ENCODE assay signal across 28 cellular contexts in genomic region chr11:115247404-115247803, GRCh38.
DNase-seq lines count a peak whose midpoint lies in the region; ATAC-seq and TF ChIP-seq lines count a peak whose summit lies in the region.
"Had no signal": no experiment of that assay in that cellular context is flagged by ENCODE, and none has a peak within 500 bp of the region (broad histone marks: within the 10 kb centered on the region; RNA-seq: fewer than 3 reads in every experiment).

No MANE protein-coding gene starts in this region.

- no peak overlapping the region for H3K18ac ChIP-seq in mesenchymal stem cell (ENCODE audit: low read depth in 1 of 2, low read length in 2 of 2)

- H3K4me3 Mint-ChIP-seq in mesothelial cell of epicardium = no peak overlapping the region
- H3K4me3 Mint-ChIP-seq: activated CD4-positive, alpha-beta memory T cell treated with anti-CD3 and anti-CD28 coated beads, Interleukin-2, amount 10 ng/mL, durations not matched to agents 7 days and 5 days; activated naive CD4-positive, alpha-beta T cell treated with anti-CD3 and anti-CD28 coated beads, Interleukin-2, amount 50 U/mL, for 24 hours; dendritic cell treated with granulocyte-macrophage colony-stimulating factor and Interleukin-4, amounts not matched to agents 40 ng/mL and 50 ng/mL, for 4 days; natural killer cell had no signal

- H3K4me2 ChIP-seq in mesenchymal stem cell (ENCODE audit: low read length, poor library complexity, severe bottlenecking) = no peak overlapping the region
- H3K4me2 ChIP-seq: BLaER1 treated with 17β-estradiol and CSF1 and Interleukin-3, amounts not matched to agents 10 nM and 100 nM; KMS-11 had no signal

- H3K36me3 ChIP-seq in mesenchymal stem cell (ENCODE audit: control insufficient read depth in 1 of 2, insufficient read depth in 2 of 2, low read depth in 1 of 2, low read length in 2 of 2) (no peaks in the 10 kb centered on the region), upper lobe of left lung (no peaks in the 10 kb centered on the region)
- H3K36me3 ChIP-seq: BLaER1 treated with 17β-estradiol and CSF1 and Interleukin-3, amounts not matched to agents 10 nM and 100 nM; pancreas; uterus had no signal

- H3K4me3 ChIP-seq in mesenchymal stem cell (ENCODE audit: insufficient read depth in 1 of 2, low read depth in 1 of 2, low read length in 2 of 2) (no peak overlapping the region), upper lobe of left lung (no peak overlapping the region)
- H3K4me3 ChIP-seq: BLaER1 treated with 17β-estradiol and CSF1 and Interleukin-3, amounts not matched to agents 10 nM and 100 nM; pancreas; SK-N-MC; uterus had no signal

- DNase-seq in ACHN (peak; percentile 69), HT1080 (ENCODE audit: low read depth) (peak; percentile 39), astrocyte of the hippocampus (ENCODE audit: low read depth, low spot score) (peak; percentile 90), mesenchymal stem cell (no peak), mesothelial cell of epicardium (ENCODE audit: low spot score in 2 of 2, unreplicated experiment in 2 of 2) (no peak), NCI-H748 (lab: John Stamatoyannopoulos, UW; ENCODE audit: unreplicated experiment) (no peak), RKO (ENCODE audit: low spot score) (no peak), upper lobe of left lung (no peak)
- DNase-seq: activated CD4-positive, alpha-beta memory T cell treated with anti-CD3 and anti-CD28 coated beads, Interleukin-2, amount 10 ng/mL, durations not matched to agents 7 days and 5 days; activated CD4-positive, alpha-beta T cell treated with anti-CD3 and anti-CD28 coated beads for 1 hour; anterior cingulate cortex; central memory CD4-positive, alpha-beta T cell; DMS79 treated with DMSO at 0.1 percent for 48 hours; HCEC 1CT; hippocampal formation; natural killer cell; NCI-H2081 treated with DMSO at 0.1 percent for 48 hours; NCI-H446 treated with DMSO at 0.1 percent for 48 hours; pancreas; right cardiac atrium; stimulated activated naive CD4-positive, alpha-beta T cell; uterus had no signal

- no peaks in the 10 kb centered on the region for H3K36me3 Mint-ChIP-seq in mesothelial cell of epicardium
- H3K36me3 Mint-ChIP-seq: activated naive CD4-positive, alpha-beta T cell treated with anti-CD3 and anti-CD28 coated beads, Interleukin-2, amount 50 U/mL, for 24 hours; natural killer cell had no signal

- no peak overlapping the region for H3K9ac ChIP-seq in mesenchymal stem cell (ENCODE audit: low read length)
- H3K9ac ChIP-seq: BLaER1 treated with 17β-estradiol and CSF1 and Interleukin-3, amounts not matched to agents 10 nM and 100 nM; KMS-11 had no signal

- no peak overlapping the region for H2BK15ac ChIP-seq in mesenchymal stem cell (ENCODE audit: low read depth, poor library complexity, severe bottlenecking)

- H3K9me3 ChIP-seq in mesenchymal stem cell (ENCODE audit: control insufficient read depth, low read length) = no peaks in the 10 kb centered on the region
- no peaks in the 10 kb centered on the region for H3K9me3 ChIP-seq in upper lobe of left lung
- H3K9me3 ChIP-seq: BLaER1 treated with 17β-estradiol and CSF1 and Interleukin-3, amounts not matched to agents 10 nM and 100 nM; pancreas; uterus had no signal

- H2AK5ac ChIP-seq in mesenchymal stem cell (ENCODE audit: low read length, severe bottlenecking) = no peak overlapping the region

- in situ Hi-C loops in ACHN (cut with HindIII; ENCODE audit: low pct_ligation_motif_present, low pct_unique_long_range_greater_than_20kb, low sequenced_read_pairs) = no loop called here

- peak overlapping the region; percentile 14 for H2BK5ac ChIP-seq in mesenchymal stem cell (ENCODE audit: low read depth, low read length, poor library complexity, severe bottlenecking)

- peaks cover 3% of the 10 kb centered on the region for H3K4me1 ChIP-seq in mesenchymal stem cell (ENCODE audit: control insufficient read depth, insufficient read depth, low read depth, low read length)
- no peaks in the 10 kb centered on the region for H3K4me1 ChIP-seq in upper lobe of left lung
- H3K4me1 ChIP-seq: BLaER1 treated with 17β-estradiol and CSF1 and Interleukin-3, amounts not matched to agents 10 nM and 100 nM; pancreas; uterus had no signal

- ATAC-seq in upper lobe of left lung (ENCODE audit: low FRiP score in 2 of 2) = no peak
- ATAC-seq: natural killer cell, pancreas, right cardiac atrium had no signal

- no peak overlapping the region for H2BK12ac ChIP-seq in mesenchymal stem cell (ENCODE audit: low read length in 2 of 2)

- H3K27ac ChIP-seq in mesenchymal stem cell (ENCODE audit: low read length, poor library complexity, severe bottlenecking) (peak overlapping the region; percentile 74), upper lobe of left lung (no peak overlapping the region)
- H3K27ac ChIP-seq: BLaER1 treated with 17β-estradiol and CSF1 and Interleukin-3, amounts not matched to agents 10 nM and 100 nM; KMS-11; pancreas; SK-N-MC; uterus had no signal

- H3K4ac ChIP-seq in mesenchymal stem cell (ENCODE audit: low read depth in 1 of 2, low read length in 2 of 2) = no peak overlapping the region

- H3K14ac ChIP-seq in mesenchymal stem cell (ENCODE audit: low read length in 2 of 2) = no peak overlapping the region

- TF ChIP-seq EP300 in upper lobe of left lung (IDR thresholded peaks at IDR 0.05) = no peak

- H3K4me1 Mint-ChIP-seq in mesothelial cell of epicardium = peaks cover 71% of the 10 kb centered on the region
- H3K4me1 Mint-ChIP-seq: activated CD4-positive, alpha-beta memory T cell treated with anti-CD3 and anti-CD28 coated beads, Interleukin-2, amount 10 ng/mL, durations not matched to agents 7 days and 5 days; activated naive CD4-positive, alpha-beta T cell treated with anti-CD3 and anti-CD28 coated beads, Interleukin-2, amount 50 U/mL, for 24 hours; natural killer cell had no signal

- TF ChIP-seq CTCF in mesothelial cell of epicardium (IDR thresholded peaks at IDR 0.05; ENCODE audit: unreplicated experiment) = no peak
- no peak for TF ChIP-seq CTCF in upper lobe of left lung (IDR thresholded peaks at IDR 0.05)

- no peak overlapping the region for H3K23ac ChIP-seq in mesenchymal stem cell (ENCODE audit: low read length in 2 of 2)

- no peak overlapping the region for H2AFZ ChIP-seq in mesenchymal stem cell (ENCODE audit: low read depth, low read length)

- H3K9me3 Mint-ChIP-seq in mesothelial cell of epicardium = no peaks in the 10 kb centered on the region
- H3K9me3 Mint-ChIP-seq: activated CD4-positive, alpha-beta memory T cell treated with anti-CD3 and anti-CD28 coated beads, Interleukin-2, amount 10 ng/mL, durations not matched to agents 7 days and 5 days; activated naive CD4-positive, alpha-beta T cell treated with anti-CD3 and anti-CD28 coated beads, Interleukin-2, amount 50 U/mL, for 24 hours; activated T-helper 2 cell treated with anti-CD3 and anti-CD28 coated beads, Interferon-gamma antibody, Interleukin-2, Interleukin-4, amounts not matched to agents 10 μg/mL and 5 μg/mL and 100 μg/mL, durations not matched to agents 14 hours and 24 hours and 36 hours; dendritic cell treated with granulocyte-macrophage colony-stimulating factor and Interleukin-4, amounts not matched to agents 40 ng/mL and 50 ng/mL, for 4 days; natural killer cell had no signal

- no peaks in the 10 kb centered on the region for H3K27me3 ChIP-seq in mesenchymal stem cell (ENCODE audit: control insufficient read depth in 1 of 2, insufficient read depth in 1 of 2, low read length in 2 of 2)
- no peaks in the 10 kb centered on the region for H3K27me3 ChIP-seq in upper lobe of left lung
- H3K27me3 ChIP-seq: BLaER1 treated with 17β-estradiol and CSF1 and Interleukin-3, amounts not matched to agents 10 nM and 100 nM; pancreas; uterus had no signal

- no peak overlapping the region for H2BK120ac ChIP-seq in mesenchymal stem cell (ENCODE audit: low read depth, low read length)

- H3K27ac Mint-ChIP-seq in mesothelial cell of epicardium = no peak overlapping the region
- H3K27ac Mint-ChIP-seq: activated CD4-positive, alpha-beta memory T cell treated with anti-CD3 and anti-CD28 coated beads, Interleukin-2, amount 10 ng/mL, durations not matched to agents 7 days and 5 days; activated naive CD4-positive, alpha-beta T cell treated with anti-CD3 and anti-CD28 coated beads, Interleukin-2, amount 50 U/mL, for 24 hours; activated T-helper 2 cell treated with anti-CD3 and anti-CD28 coated beads, Interferon-gamma antibody, Interleukin-2, Interleukin-4, amounts not matched to agents 10 μg/mL and 5 μg/mL and 100 μg/mL, durations not matched to agents 14 hours and 24 hours and 36 hours; dendritic cell treated with granulocyte-macrophage colony-stimulating factor and Interleukin-4, amounts not matched to agents 40 ng/mL and 50 ng/mL, for 4 days; natural killer cell had no signal

- no peak overlapping the region for H4K8ac ChIP-seq in mesenchymal stem cell (ENCODE audit: low read length)

- no peak overlapping the region for H4K91ac ChIP-seq in mesenchymal stem cell (ENCODE audit: low read length)

- peaks cover 2% of the 10 kb centered on the region for H3K79me1 ChIP-seq in mesenchymal stem cell (replicated peaks; ENCODE audit: low read length, poor library complexity, severe bottlenecking)

- no peak for TF ChIP-seq POLR2A in upper lobe of left lung (IDR thresholded peaks at IDR 0.05)

- no peaks in the 10 kb centered on the region for H3K27me3 Mint-ChIP-seq in mesothelial cell of epicardium (ENCODE audit: low read depth)
- H3K27me3 Mint-ChIP-seq: activated naive CD4-positive, alpha-beta T cell treated with anti-CD3 and anti-CD28 coated beads, Interleukin-2, amount 50 U/mL, for 24 hours; dendritic cell treated with granulocyte-macrophage colony-stimulating factor and Interleukin-4, amounts not matched to agents 40 ng/mL and 50 ng/mL, for 4 days had no signal

Comparison
In these comparisons a context has a peak if more than half of its experiments do, and no peak if none do; other contexts are left out.
1. DNase-seq: peak in ACHN (single experiment), HT1080 (single experiment) and astrocyte of the hippocampus (single experiment); none in mesenchymal stem cell (single experiment), mesothelial cell of epicardium (0 of 2), NCI-H748 (single experiment), RKO (single experiment) and upper lobe of left lung (0 of 2).